Comparison of ENCODE assay signal across 8 cellular contexts in genomic region chr20:2109425-2110210, GRCh38. TPM values are rescaled to one million over a fixed set of nuclear protein-coding genes. Genes with fewer than 3 reads are reported as not detected.
A peak's percentile ranks its signal among the peaks of the same experiment; 100 is the strongest.
DNase-seq lines count a peak whose midpoint lies in the region; ATAC-seq and TF ChIP-seq lines count a peak whose summit lies in the region.

No MANE protein-coding gene starts in this region.

- H4K20me1 ChIP-seq in IMR-90 (ENCODE audit: insufficient read depth, low read length) = peaks cover 74% of the 10 kb centered on the region

- no peak overlapping the region for H3K4me2 ChIP-seq in IMR-90 (ENCODE audit: low read depth, low read length)

- POLR2A ChIA-PET in IMR-90 (lab: Charles Lee; ENCODE audit: unreplicated experiment) = no interaction called here

- H4K5ac ChIP-seq in IMR-90 (ENCODE audit: low read depth, low read length) = no peak overlapping the region

- peaks cover 28% of the 10 kb centered on the region for H3K9me1 ChIP-seq in IMR-90 (ENCODE audit: insufficient read depth, low read length)

- ATAC-seq in IMR-90 (ENCODE audit: low read depth) = peak; percentile 28; the same call in 1 of the 2 replicates
- no peak for ATAC-seq in body of pancreas
- ATAC-seq in left colon = peak; percentile 68
- no peak for ATAC-seq in GM19467 (IDR thresholded peaks at IDR 0.05; ENCODE audit: unreplicated experiment)

- H3K4me3 ChIP-seq in IMR-90 (ENCODE audit: insufficient read depth, low read depth, low read length) (no peak overlapping the region), body of pancreas (no peak overlapping the region), stomach smooth muscle (ENCODE audit: low read length in 2 of 2) (peak overlapping the region; percentile 23 to 44)

- peak overlapping the region; percentile 9; the same call in 1 of the 3 replicates for H2BK15ac ChIP-seq in IMR-90 (ENCODE audit: low read depth, low read length)

- peak overlapping the region; percentile 4; the same call in 1 of the 2 replicates for H2BK120ac ChIP-seq in IMR-90 (ENCODE audit: low read depth, low read length)

- H3K9ac ChIP-seq in IMR-90 (ENCODE audit: low read depth, low read length) = no peak overlapping the region
- peak overlapping the region; percentile 9 to 36 for H3K9ac ChIP-seq in stomach smooth muscle (ENCODE audit: low read length in 2 of 2)

- intact Hi-C loops in IMR-90 (cut with micrococcal nuclease) (loop anchor here (10.0 kb wide), 1 partner anchor 345 kb away; no protein-coding TSS in a partner anchor), body of pancreas (cut with DNase I) (loop anchor here (10.0 kb wide), 1 partner anchor 985 kb away; no protein-coding TSS in a partner anchor), left colon (cut with DNase I, micrococcal nuclease) (no loop called here)

- in situ Hi-C loops in IMR-90 (cut with MboI; ENCODE audit: low sequenced_read_pairs) = loop anchor here (25.0 kb wide), 1 partner anchor 703 kb away; the partner anchor contains the start of genes C20orf141, CPXM1 and TMEM239

- TF ChIP-seq CTCF in IMR-90 (conservative IDR thresholded peaks at IDR 0.05; ENCODE audit: low read depth, low read length) = no peak
- no peak for TF ChIP-seq CTCF in body of pancreas (IDR thresholded peaks at IDR 0.05)

- TF ChIP-seq POLR2A in IMR-90 (IDR thresholded peaks at IDR 0.05; ENCODE audit: low read depth, low read length) (no peak), body of pancreas (IDR thresholded peaks at IDR 0.05) (no peak)

- no peak overlapping the region for H3K56ac ChIP-seq in IMR-90 (ENCODE audit: extremely low read depth, insufficient read depth, low read length)

- no peak for TF ChIP-seq RAD21 in IMR-90 (IDR thresholded peaks at IDR 0.05; ENCODE audit: low read length)

- peak overlapping the region; percentile 2 for H2AK9ac ChIP-seq in IMR-90 (replicated peaks; ENCODE audit: low read depth, low read length, poor library complexity)

- H3K9me3 ChIP-seq in IMR-90 (ENCODE audit: control insufficient read depth, insufficient read depth, low read length) = no peaks in the 10 kb centered on the region
- H3K9me3 ChIP-seq in body of pancreas = no peaks in the 10 kb centered on the region
- no peaks in the 10 kb centered on the region for H3K9me3 ChIP-seq in stomach smooth muscle (ENCODE audit: control insufficient read depth in 2 of 2, low read length in 2 of 2)

- whole genome bisulfite sequencing in IMR-90 (ENCODE audit: extremely low coverage in 2 of 2, insufficient read length in 1 of 2), 2 experiments = no CpG with 5 or more reads among the region's 6 CpGs
- 48 to 58% methylated on average over 6 of the region's 6 CpGs for WGBS in body of pancreas, 2 donors

- H3K4ac ChIP-seq in IMR-90 (ENCODE audit: low read depth, low read length) = 0 out of 2 replicates have a peak overlapping the region, but pooled peaks have one; percentile 12

- no TSS peak for BruUV-seq in IMR-90 (replicated peaks; lab: Mats Ljungman, UMichigan)

- H4K8ac ChIP-seq in IMR-90 (ENCODE audit: low read depth in 2 of 2, low read length in 2 of 2) = peak overlapping the region in 1 of 2 experiments; percentile 16; a peak in 1 of 4 replicates

- peak overlapping the region; percentile 16; the same call in 1 of the 2 replicates for H3K18ac ChIP-seq in IMR-90 (ENCODE audit: low read depth, low read length)

- H3K27ac ChIP-seq in IMR-90 (ENCODE audit: insufficient read depth, low read length) = peak overlapping the region; percentile 8; the same call in 1 of the 2 replicates
- H3K27ac ChIP-seq in body of pancreas = no peak overlapping the region
- H3K27ac ChIP-seq in stomach smooth muscle (ENCODE audit: low read length) = peak overlapping the region; percentile 64

- CTCF ChIA-PET in IMR-90 (lab: Yijun Ruan, JAX) = no interaction called here

- peak overlapping the region; percentile 2; the same call in 1 of the 2 replicates for H3K14ac ChIP-seq in IMR-90 (replicated peaks; ENCODE audit: low read depth, low read length)

- H3K4me1 ChIP-seq in IMR-90 (ENCODE audit: control insufficient read depth, insufficient read depth, low read length) = peaks cover 8% of the 10 kb centered on the region
- peaks cover 57% of the 10 kb centered on the region for H3K4me1 ChIP-seq in body of pancreas
- H3K4me1 ChIP-seq in stomach smooth muscle (ENCODE audit: control insufficient read depth, insufficient read depth, low read length) = peaks cover 49% of the 10 kb centered on the region

- H2BK5ac ChIP-seq in IMR-90 (ENCODE audit: low read depth, low read length, poor library complexity, severe bottlenecking) = peak overlapping the region; percentile 64

- dilution Hi-C loops in IMR-90 (cut with HindIII; ENCODE audit: low sequenced_read_pairs, unreplicated experiment) = no loop called here

- no peak overlapping the region for H4K91ac ChIP-seq in IMR-90 (ENCODE audit: insufficient read depth, low read depth, low read length)

- H3K79me1 ChIP-seq in IMR-90 (ENCODE audit: low read depth in 1 of 2, low read length in 2 of 2) = peaks cover 49 to 93% of the 10 kb centered on the region in 2 experiments

- no peak for DNase-seq in IMR-90
- DNase-seq in body of pancreas = peak; percentile 34 to 63 (median 52)
- DNase-seq in left colon = peak; percentile 38 to 61
- DNase-seq in AML-193 (lab: John Stamatoyannopoulos, UW) = no peak
- DNase-seq in NCI-H526 treated with DMSO at 0.1 percent for 48 hours (lab: John Stamatoyannopoulos, UW) = no peak
- DNase-seq in MV-4-11 (lab: John Stamatoyannopoulos, UW) = no peak

- H2AK5ac ChIP-seq in IMR-90 (ENCODE audit: low read depth, low read length) = peak overlapping the region; percentile 62

- H3K23ac ChIP-seq in IMR-90 (ENCODE audit: low read depth, low read length) = peak overlapping the region; percentile 49; the same call in 1 of the 2 replicates

- peak overlapping the region; percentile 16 for H2AFZ ChIP-seq in IMR-90 (replicated peaks; ENCODE audit: low read length, poor library complexity)

- no peaks in the 10 kb centered on the region for H3K27me3 ChIP-seq in IMR-90 (ENCODE audit: control insufficient read depth, insufficient read depth, low read length)
- H3K27me3 ChIP-seq in body of pancreas = no peaks in the 10 kb centered on the region
- no peaks in the 10 kb centered on the region for H3K27me3 ChIP-seq in stomach smooth muscle (ENCODE audit: control insufficient read depth in 1 of 2, insufficient read depth in 2 of 2, low read length in 2 of 2)

- no peak overlapping the region for H2BK20ac ChIP-seq in IMR-90 (ENCODE audit: low read depth, low read length)

- H3K36me3 ChIP-seq in IMR-90 (ENCODE audit: control insufficient read depth, insufficient read depth, low read length) (peaks cover 8% of the 10 kb centered on the region; the same call in 1 of the 2 replicates), body of pancreas (replicated peaks in 1 of 2; ENCODE audit: insufficient read depth in 1 of 2, low read depth in 2 of 2) (no peaks in the 10 kb centered on the region), stomach smooth muscle (ENCODE audit: control insufficient read depth in 2 of 2, insufficient read depth in 2 of 2, low read length in 2 of 2) (peaks cover 8 to 10% of the 10 kb centered on the region in 2 donors)

TF ChIP-seq in IMR-90, 13 proteins besides CTCF, POLR2A, EP300 and RAD21:
- no peak for TF ChIP-seq CHD1 (IDR thresholded peaks at IDR 0.05; ENCODE audit: low read depth, low read length)
- TF ChIP-seq BHLHE40 (IDR thresholded peaks at IDR 0.05; ENCODE audit: low read depth, low read length) = no peak
- no peak for TF ChIP-seq NFE2L2 (IDR thresholded peaks at IDR 0.05; ENCODE audit: low read depth, low read length)
- no peak for TF ChIP-seq RCOR1 (IDR thresholded peaks at IDR 0.05; ENCODE audit: insufficient replicate concordance, low read length)
- no peak for TF ChIP-seq USF2 (IDR thresholded peaks at IDR 0.05; ENCODE audit: low read depth, low read length)
- TF ChIP-seq MAZ (IDR thresholded peaks at IDR 0.05; ENCODE audit: borderline replicate concordance, low read depth, low read length) = no peak
- no peak for TF ChIP-seq CEBPB (IDR thresholded peaks at IDR 0.05; ENCODE audit: low read depth, low read length)
- TF ChIP-seq MAFK (IDR thresholded peaks at IDR 0.05; ENCODE audit: low read depth, low read length) = no peak
- TF ChIP-seq FOS (IDR thresholded peaks at IDR 0.05; ENCODE audit: low read depth, low read length) = no peak

RNA-seq across cellular contexts. Expression of gene STK35, which starts 8.0 kb away (rescaled TPM):
- total RNA-seq in IMR-90 (2012; rRNA removed) (11.1 and 11.4 TPM in 2 replicates), body of pancreas (10 to 100 TPM in 1 of 2 donors, 1 to 10 TPM in 1; 8.6 to 22.7 TPM), left colon (10 to 100 TPM; 21.9 to 23.8 TPM)
- 12.0 and 12.6 TPM in 2 replicates for polyA plus RNA-seq in IMR-90 (2012; rRNA removed)
- 6.9 and 9.3 TPM in 2 replicates for polyA plus RNA-seq in IMR-90 (2012; cell fraction: cytosol; rRNA removed)
- polyA plus RNA-seq in IMR-90 (2012; cell fraction: nucleus; rRNA removed; ENCODE audit: low replicate concordance) = 22.9 and 28.4 TPM in 2 replicates

Comparison
In these comparisons a context has a peak if more than half of its experiments do, and no peak if none do; other contexts are left out.
1. ATAC-seq: peak in IMR-90 (single experiment) and left colon (single experiment); none in body of pancreas (single experiment) and GM19467 (single experiment).
2. DNase-seq: peak in body of pancreas (4 of 4) and left colon (2 of 2); none in IMR-90 (single experiment), AML-193 (0 of 2), NCI-H526 treated with DMSO at 0.1 percent for 48 hours (single experiment) and MV-4-11 (single experiment).
3. H3K27ac ChIP-seq: peak in IMR-90 (single experiment) and stomach smooth muscle (single experiment); none in body of pancreas (0 of 4).
4. H3K4me3 ChIP-seq: peak in stomach smooth muscle (2 of 2); none in IMR-90 (single experiment) and body of pancreas (0 of 2).
5. intact Hi-C loops: an anchor here in IMR-90 (10.0 kb wide) and body of pancreas (10.0 kb wide); none called in left colon.